25 cellular contexts compared by ENCODE assay signal in the genomic region with DNA sequence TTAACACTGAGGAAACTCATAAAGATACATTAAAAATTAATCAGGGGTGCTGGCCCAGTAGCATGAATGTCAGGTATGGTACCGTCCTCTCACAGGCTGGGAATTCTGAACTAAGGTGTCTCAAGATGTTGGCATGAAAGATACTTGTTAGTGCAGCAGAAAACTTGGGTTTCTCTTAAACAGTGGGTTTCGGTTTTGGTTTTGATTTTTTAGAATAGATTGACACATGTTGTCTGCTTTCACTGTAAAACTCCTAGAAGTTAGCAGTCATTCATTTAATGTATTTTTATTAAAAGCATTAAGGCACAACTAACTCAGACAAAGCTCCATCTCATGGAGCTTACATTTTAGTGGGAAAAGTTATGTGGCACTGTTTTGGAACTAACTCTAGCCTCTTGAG. TPM values are rescaled to one million over a fixed set of nuclear protein-coding genes. Genes with fewer than 3 reads are reported as not detected.
DNase-seq lines count a peak whose midpoint lies in the region; ATAC-seq and TF ChIP-seq lines count a peak whose summit lies in the region.
"Had no signal": no experiment of that assay in that cellular context is flagged by ENCODE, and none has a peak within 500 bp of the region (broad histone marks: within the 10 kb centered on the region; RNA-seq: fewer than 3 reads in every experiment).

No MANE protein-coding gene starts in this region.

- intact Hi-C loops in OCI-LY7 (cut with micrococcal nuclease; ENCODE audit: unreplicated experiment) = no loop called here

- H3K4me1 ChIP-seq in OCI-LY7 (ENCODE audit: insufficient read depth, low read length, poor library complexity, severe bottlenecking) = peaks cover 15% of the 10 kb centered on the region

- CTCF ChIA-PET in activated CD4-positive, alpha-beta T cell treated with anti-CD3 and anti-CD28 coated beads, Interleukin-2, amount 10 ng/mL, durations not matched to agents 7 days and 5 days (lab: Charles Lee) = no interaction called here
- CTCF ChIA-PET in OCI-LY7 (lab: Charles Lee; ENCODE audit: unreplicated experiment) = no interaction called here

- ATAC-seq in GM19351 (IDR thresholded peaks at IDR 0.05; ENCODE audit: unreplicated experiment) (peak; percentile 23), HG02885 (IDR thresholded peaks at IDR 0.05; ENCODE audit: poor library complexity, unreplicated experiment) (peak; percentile 27), GM19455 (IDR thresholded peaks at IDR 0.05; ENCODE audit: unreplicated experiment) (no peak)
- ATAC-seq: activated CD4-positive, CD25-positive, alpha-beta regulatory T cell treated with anti-CD3 and anti-CD28 coated beads, Interleukin-2, amount 50 U/mL, for 24 hours; left ventricle myocardium superior; mucosa of descending colon had no signal

- H3K9me2 ChIP-seq in OCI-LY7 (ENCODE audit: insufficient read depth, low read length) = no peaks in the 10 kb centered on the region; the same call in 1 of the 2 replicates

- H3K4me2 ChIP-seq in OCI-LY7 (ENCODE audit: low read length) = no peak overlapping the region
- H3K4me2 ChIP-seq: neural progenitor cell, smooth muscle cell had no signal

- H3K79me2 ChIP-seq in OCI-LY7 (ENCODE audit: insufficient read depth, low read depth, low read length) = peaks cover 15% of the 10 kb centered on the region

- no peak for DNase-seq in activated CD4-positive, alpha-beta T cell treated with anti-CD3 and anti-CD28 coated beads, Interleukin-2, amount 10 ng/mL, durations not matched to agents 7 days and 5 days
- DNase-seq in activated CD4-positive, alpha-beta T cell treated with anti-CD3 and anti-CD28 coated beads for 48 hours = no peak
- DNase-seq in OCI-LY7 (ENCODE audit: low spot score) (peak; percentile 5), NCI-H2227 treated with DMSO at 0.1 percent for 48 hours (lab: John Stamatoyannopoulos, UW) (no peak), mucosa of gallbladder (ENCODE audit: low spot score) (no peak)
- DNase-seq: 8988T; activated effector memory CD4-positive, alpha-beta T cell treated with anti-CD3 and anti-CD28 coated beads, Interleukin-2, amount 50 U/mL, for 16 hours; dermis blood vessel endothelial cell; DND-41; H9; left ventricle myocardium superior; mucosa of descending colon; NCI-H1417; NCI-H526 treated with DMSO at 0.1 percent for 48 hours; Peyer's patch; stimulated activated CD4-positive, alpha-beta T cell treated with anti-CD3 and anti-CD28 coated beads, Interleukin-4, amount 100 ng/mL, for 24 hours had no signal

- peak overlapping the region; percentile 65 for H3K27ac Mint-ChIP-seq in activated CD4-positive, alpha-beta T cell treated with anti-CD3 and anti-CD28 coated beads, Interleukin-2, amount 10 ng/mL, durations not matched to agents 7 days and 5 days
- H3K27ac Mint-ChIP-seq: H9; neural progenitor cell; T-helper 2 cell treated with Interferon-gamma antibody and Interleukin-4, amounts not matched to agents 5 μg/mL and 100 μg/mL, for 36 hours had no signal

- no peaks in the 10 kb centered on the region for H3K9me3 Mint-ChIP-seq in activated CD4-positive, alpha-beta T cell treated with anti-CD3 and anti-CD28 coated beads, Interleukin-2, amount 10 ng/mL, durations not matched to agents 7 days and 5 days
- H3K9me3 Mint-ChIP-seq: H9; T-helper 2 cell treated with Interferon-gamma antibody and Interleukin-4, amounts not matched to agents 5 μg/mL and 100 μg/mL, for 36 hours had no signal

- no peak overlapping the region; the same call in 1 of the 2 replicates for H2AFZ ChIP-seq in OCI-LY7 (ENCODE audit: low read length)
- H2AFZ ChIP-seq: neural progenitor cell had no signal

- POLR2A ChIA-PET in activated CD4-positive, alpha-beta T cell treated with anti-CD3 and anti-CD28 coated beads, Interleukin-2, amount 10 ng/mL, durations not matched to agents 7 days and 5 days (lab: Charles Lee) = no interaction called here
- POLR2A ChIA-PET in OCI-LY7 (lab: Charles Lee) = interaction anchor here (0.6 to 1.5 kb wide), 3 partner anchors 15 to 551 kb away, joined by 3 to 5 read pairs (median 4); no protein-coding TSS in a partner anchor

- H4K20me1 ChIP-seq in OCI-LY7 (ENCODE audit: insufficient read depth, low read length) = peaks cover 11% of the 10 kb centered on the region

- H3K4me3 Mint-ChIP-seq in activated CD4-positive, alpha-beta T cell treated with anti-CD3 and anti-CD28 coated beads, Interleukin-2, amount 10 ng/mL, durations not matched to agents 7 days and 5 days = peak overlapping the region; percentile 17
- H3K4me3 Mint-ChIP-seq: H9; neural progenitor cell; T-helper 2 cell treated with Interferon-gamma antibody and Interleukin-4, amounts not matched to agents 5 μg/mL and 100 μg/mL, for 36 hours had no signal

- no peaks in the 10 kb centered on the region for H3K9me3 ChIP-seq in OCI-LY7 (ENCODE audit: low read length)
- H3K9me3 ChIP-seq: mucosa of descending colon, Peyer's patch had no signal

- peaks cover 6% of the 10 kb centered on the region for H3K36me3 Mint-ChIP-seq in activated CD4-positive, alpha-beta T cell treated with anti-CD3 and anti-CD28 coated beads, Interleukin-2, amount 10 ng/mL, durations not matched to agents 7 days and 5 days (ENCODE audit: low read depth)
- H3K36me3 Mint-ChIP-seq: neural progenitor cell had no signal

- H3K27ac ChIP-seq in OCI-LY7 (ENCODE audit: low read depth, low read length, poor library complexity, severe bottlenecking) = no peak overlapping the region
- H3K27ac ChIP-seq: neural progenitor cell, Peyer's patch had no signal

- H3K36me3 ChIP-seq in OCI-LY7 (ENCODE audit: insufficient read depth, low read length) = no peaks in the 10 kb centered on the region
- H3K36me3 ChIP-seq: neural progenitor cell, Peyer's patch had no signal

- no peak overlapping the region for H3K4me3 ChIP-seq in OCI-LY7 (ENCODE audit: low read depth, low read length, poor library complexity, severe bottlenecking)
- H3K4me3 ChIP-seq: mucosa of descending colon, neural progenitor cell, Peyer's patch, SK-N-MC, smooth muscle cell had no signal

- no TSS peak for BruUV-seq in OCI-LY7 (replicated peaks; lab: Mats Ljungman, UMichigan)

- peaks cover 39% of the 10 kb centered on the region for H3K4me1 Mint-ChIP-seq in activated CD4-positive, alpha-beta T cell treated with anti-CD3 and anti-CD28 coated beads, Interleukin-2, amount 10 ng/mL, durations not matched to agents 7 days and 5 days

- no peak for TF ChIP-seq CTCF in OCI-LY7 (conservative IDR thresholded peaks at IDR 0.05; ENCODE audit: low read length)

- H3K27me3 Mint-ChIP-seq in activated CD4-positive, alpha-beta T cell treated with anti-CD3 and anti-CD28 coated beads, Interleukin-2, amount 10 ng/mL, durations not matched to agents 7 days and 5 days = no peaks in the 10 kb centered on the region

RNA-seq across cellular contexts. Expression of a gene that starts 3.5 kb away (rescaled TPM):
- 10 to 100 TPM; 19.9 to 22.2 TPM for total RNA-seq in activated CD4-positive, alpha-beta T cell treated with anti-CD3 and anti-CD28 coated beads, Interleukin-2, amount 10 ng/mL, durations not matched to agents 7 days and 5 days
- total RNA-seq in OCI-LY7 (2014; rRNA removed; shearing (Covaris generic)) = 17.9 and 18.0 TPM in 2 replicates
- 17.0 and 18.3 TPM in 2 replicates for total RNA-seq in OCI-LY7 (2022)
- 7.3 TPM for total RNA-seq in mucosa of gallbladder

RNA-seq across cellular contexts. Expression of a gene that starts 59.1 kb away (rescaled TPM):
- under 1 TPM; 0.17 to 0.20 TPM for total RNA-seq in activated CD4-positive, alpha-beta T cell treated with anti-CD3 and anti-CD28 coated beads, Interleukin-2, amount 10 ng/mL, durations not matched to agents 7 days and 5 days
- 6.9 and 7.3 TPM in 2 replicates for total RNA-seq in OCI-LY7 (2014; rRNA removed; shearing (Covaris generic))
- total RNA-seq in OCI-LY7 (2022) = 4.5 and 4.6 TPM in 2 replicates
- not detected for total RNA-seq in mucosa of gallbladder
- total RNA-seq: dermis blood vessel endothelial cell, left ventricle myocardium superior, mucosa of descending colon, Peyer's patch, smooth muscle cell, ureter had no signal
